32 cellular contexts compared by ENCODE assay signal in the genomic region with DNA sequence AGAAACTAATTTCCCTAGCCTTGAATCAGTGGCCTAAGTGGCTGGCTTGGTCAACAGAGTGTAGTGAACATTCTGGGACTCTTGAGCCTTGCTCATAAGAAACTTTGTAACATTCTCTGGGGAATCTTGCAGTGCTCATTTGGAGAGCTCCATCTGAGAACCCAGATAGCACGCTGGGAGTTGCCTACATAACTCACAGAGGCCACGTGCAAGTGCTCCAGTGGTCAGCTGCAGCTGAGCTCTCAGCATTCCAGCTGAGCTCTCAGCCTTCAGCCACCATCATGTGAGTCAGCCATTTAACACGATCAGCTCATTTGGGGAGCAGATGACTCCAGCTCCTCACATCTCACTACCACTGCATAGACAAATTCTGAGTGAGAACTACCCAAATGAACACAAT. TPM values are rescaled to one million over a fixed set of nuclear protein-coding genes. Genes with fewer than 3 reads are reported as not detected.
DNase-seq lines count a peak whose midpoint lies in the region; FAIRE-seq and TF ChIP-seq lines count a peak whose summit lies in the region.
"Had no signal": no experiment of that assay in that cellular context is flagged by ENCODE, and none has a peak within 500 bp of the region (broad histone marks: within the 10 kb centered on the region; RNA-seq: fewer than 3 reads in every experiment).

No MANE protein-coding gene starts in this region.

- H3K79me1 ChIP-seq in H1 (ENCODE audit: low read depth, low read length) (no peaks in the 10 kb centered on the region), mesendoderm (ENCODE audit: low read length) (no peaks in the 10 kb centered on the region)

- H3K56ac ChIP-seq in H1 (replicated peaks; ENCODE audit: insufficient read length, low read depth, low read length) (no peak overlapping the region), mesendoderm (ENCODE audit: low read length) (no peak overlapping the region)

- intact Hi-C loops in adrenal gland (cut with DNase I) = no loop called here
- intact Hi-C loops in posterior vena cava (cut with DNase I) = no loop called here
- intact Hi-C loops in ovary (cut with DNase I) = no loop called here

- H3K27me3 ChIP-seq in H1 (replicated peaks in 1 of 4; ENCODE audit: control insufficient read depth in 3 of 4, extremely low read depth in 1 of 4, insufficient read depth in 3 of 4, low read length in 3 of 4) (no peaks in the 10 kb centered on the region; a peak in 1 of 7 replicates), mesendoderm (ENCODE audit: insufficient read depth, low read length, poor library complexity) (no peaks in the 10 kb centered on the region), adrenal gland (no peaks in the 10 kb centered on the region), ovary (no peaks in the 10 kb centered on the region)
- H3K27me3 ChIP-seq: BE2C, BLaER1 had no signal

- no peak overlapping the region for H2BK20ac ChIP-seq in H1 (ENCODE audit: low read length)

- H3K23me2 ChIP-seq in H1 (ENCODE audit: low read depth, low read length) = no peaks in the 10 kb centered on the region

- H2BK15ac ChIP-seq in H1 (ENCODE audit: low read length) (no peak overlapping the region), mesendoderm (replicated peaks; ENCODE audit: low read depth) (no peak overlapping the region)

- DNase-seq in A172 (ENCODE audit: low spot score) (peak; percentile 18), HT1080 (ENCODE audit: low read depth) (peak; percentile 4), H1 (ENCODE audit: low read depth in 1 of 2, low spot score in 2 of 2) (no peak), mesendoderm (peak; percentile 1), adrenal gland (no peak), posterior vena cava (ENCODE audit: low spot score) (no peak), ovary (no peak)
- no peak for DNase-seq in activated naive CD8-positive, alpha-beta T cell treated with anti-CD3 and anti-CD28 coated beads for 36 hours
- DNase-seq: ACHN; BE2C; C1 segment of cervical spinal cord; CD4-positive, alpha-beta memory T cell; CD4-positive, CD25-positive, alpha-beta regulatory T cell; CD8-positive, alpha-beta memory T cell; COR-L47; DMS 273 treated with DMSO at 0.1 percent for 48 hours; DMS153; DMS53; DMS79; DND-41; EL; GDM1 had no signal

- H2BK120ac ChIP-seq in H1 (replicated peaks; ENCODE audit: low read depth, low read length) (no peak overlapping the region), mesendoderm (ENCODE audit: low read depth, low read length) (no peak overlapping the region)

- no peak for TF ChIP-seq POLR2A in H1 (IDR thresholded peaks at IDR 0.05; ENCODE audit: control extremely low read depth in 1 of 2, low read depth in 2 of 2, low read length in 2 of 2)
- no peak for TF ChIP-seq POLR2A in adrenal gland (IDR thresholded peaks at IDR 0.05)
- TF ChIP-seq POLR2A in ovary (IDR thresholded peaks at IDR 0.05) = no peak

- H3K27ac ChIP-seq in H1 (ENCODE audit: low read depth, low read length) (no peak overlapping the region), mesendoderm (ENCODE audit: low read depth, low read length) (no peak overlapping the region), adrenal gland (no peak overlapping the region), ovary (no peak overlapping the region)
- H3K27ac ChIP-seq: 22Rv1, BLaER1 had no signal

- TF ChIP-seq RAD21 in H1 (IDR thresholded peaks at IDR 0.05 in 1 of 2, conservative IDR thresholded peaks at IDR 0.05 in 1 of 2; ENCODE audit: low read depth in 2 of 2, low read length in 2 of 2) = no peak

- no peak for FAIRE-seq in H1 (lab: Jason Lieb, UNC)
- FAIRE-seq: A204.1, GM12878, GM12892, GM18507 had no signal

- no peak overlapping the region for H3K23ac ChIP-seq in H1 (ENCODE audit: insufficient read length)
- no peak overlapping the region for H3K23ac ChIP-seq in mesendoderm (ENCODE audit: low read length)

- no peak overlapping the region for H4K8ac ChIP-seq in H1 (ENCODE audit: extremely low read depth, insufficient read depth, low read length)
- no peak overlapping the region for H4K8ac ChIP-seq in mesendoderm (ENCODE audit: low read depth, low read length)

- POLR2A ChIA-PET in H1 (lab: Charles Lee; ENCODE audit: partially characterized antibody) = no interaction called here

- CTCF ChIA-PET in H1 (lab: Charles Lee; ENCODE audit: partially characterized antibody) = no interaction called here

- no peak for TF ChIP-seq CTCF in H1 (IDR thresholded peaks at IDR 0.05; ENCODE audit: control extremely low read depth in 1 of 3, insufficient read depth in 1 of 3, low read depth in 1 of 3, low read length in 3 of 3)
- no peak for TF ChIP-seq CTCF in adrenal gland (IDR thresholded peaks at IDR 0.05)
- TF ChIP-seq CTCF in ovary (IDR thresholded peaks at IDR 0.05) = no peak

- H3K9ac ChIP-seq in H1 (replicated peaks in 1 of 4; ENCODE audit: extremely low read depth in 1 of 4, low read depth in 3 of 4, low read length in 3 of 4) = no peak overlapping the region
- H3K9ac ChIP-seq in mesendoderm (ENCODE audit: low read length) = no peak overlapping the region
- H3K9ac ChIP-seq: BLaER1 had no signal

- 90% methylated on average over 3 of the region's 3 CpGs; no CpG with 5 or more reads in 1 of the 2 experiments for WGBS in H1 (ENCODE audit: extremely low coverage in 1 of 2, insufficient coverage in 1 of 2, insufficient read length in 1 of 2, insufficient replicate concordance in 2 of 2, low coverage in 1 of 2, low lambda C conversion rate in 2 of 2, missing lambda C conversion rate in 1 of 2), 2 experiments
- no CpG with 5 or more reads among the region's 3 CpGs for WGBS in mesendoderm (ENCODE audit: extremely low coverage, insufficient coverage, low lambda C conversion rate)
- 52 to 71% (median 56%) methylated on average over 3 of the region's 3 CpGs for WGBS in adrenal gland, 4 donors
- WGBS in ovary, 3 donors = 35 to 48% (median 39%) methylated on average over 3 of the region's 3 CpGs

- H3K79me2 ChIP-seq in H1 (ENCODE audit: control insufficient read depth in 1 of 2, insufficient read depth in 2 of 2, low read length in 2 of 2) (no peaks in the 10 kb centered on the region), mesendoderm (ENCODE audit: control insufficient read depth, insufficient read depth, low read length) (no peaks in the 10 kb centered on the region)

- H3K4me3 ChIP-seq in H1 (ENCODE audit: extremely low read depth in 1 of 4, insufficient read depth in 2 of 4, low read depth in 3 of 4, low read length in 4 of 4) (no peak overlapping the region), mesendoderm (ENCODE audit: low read length) (no peak overlapping the region), adrenal gland (no peak overlapping the region), ovary (no peak overlapping the region)
- H3K4me3 ChIP-seq: BLaER1, GM12878 had no signal

- no peak overlapping the region for H2AK5ac ChIP-seq in H1 (ENCODE audit: low read depth, low read length)
- no peak overlapping the region for H2AK5ac ChIP-seq in mesendoderm (ENCODE audit: low read length)

- no peaks in the 10 kb centered on the region for H3K9me3 ChIP-seq in H1 (ENCODE audit: insufficient read depth in 2 of 2, low read depth in 1 of 2, low read length in 1 of 2)
- no peaks in the 10 kb centered on the region for H3K9me3 ChIP-seq in adrenal gland (replicated peaks in 1 of 3)
- H3K9me3 ChIP-seq in ovary = no peaks in the 10 kb centered on the region
- H3K9me3 ChIP-seq: BE2C, BLaER1 had no signal

- H2BK5ac ChIP-seq in H1 (ENCODE audit: low read depth, low read length) = no peak overlapping the region
- H2BK5ac ChIP-seq in mesendoderm (ENCODE audit: low read length) = no peak overlapping the region

- H3K27me3 Mint-ChIP-seq in activated naive CD8-positive, alpha-beta T cell treated with anti-CD3 and anti-CD28 coated beads for 36 hours = no peaks in the 10 kb centered on the region
- H3K27me3 Mint-ChIP-seq: CD4-positive, alpha-beta memory T cell; CD4-positive, CD25-positive, alpha-beta regulatory T cell; CD8-positive, alpha-beta memory T cell had no signal

- no peaks in the 10 kb centered on the region for H3K4me1 ChIP-seq in H1 (replicated peaks in 1 of 4; ENCODE audit: control insufficient read depth in 3 of 4, insufficient read depth in 4 of 4, low read length in 3 of 4)
- no peaks in the 10 kb centered on the region for H3K4me1 ChIP-seq in mesendoderm (ENCODE audit: control insufficient read depth, low read depth, low read length)
- no peaks in the 10 kb centered on the region for H3K4me1 ChIP-seq in adrenal gland (replicated peaks in 1 of 2)
- H3K4me1 ChIP-seq in ovary (ENCODE audit: insufficient read depth) = no peaks in the 10 kb centered on the region
- H3K4me1 ChIP-seq: BE2C, BLaER1 had no signal

- H2AFZ ChIP-seq in H1 (ENCODE audit: low read length) = peak overlapping the region; percentile 18; the same call in 1 of the 2 replicates

- H3K36me3 Mint-ChIP-seq in activated naive CD8-positive, alpha-beta T cell treated with anti-CD3 and anti-CD28 coated beads for 36 hours = no peaks in the 10 kb centered on the region
- H3K36me3 Mint-ChIP-seq: CD14-positive monocyte; CD4-positive, alpha-beta memory T cell; CD4-positive, CD25-positive, alpha-beta regulatory T cell; CD8-positive, alpha-beta memory T cell had no signal

- no peak overlapping the region for H3K18ac ChIP-seq in H1 (ENCODE audit: extremely low read depth, low read length)
- H3K18ac ChIP-seq in mesendoderm (ENCODE audit: low read length) = no peak overlapping the region

- H4K5ac ChIP-seq in H1 (ENCODE audit: insufficient read length, low read depth, low read length) (no peak overlapping the region), mesendoderm (ENCODE audit: low read length) (no peak overlapping the region)

- no peak overlapping the region for H3K4me2 ChIP-seq in H1 (ENCODE audit: insufficient read depth in 1 of 2, low read depth in 2 of 2, low read length in 2 of 2)
- H3K4me2 ChIP-seq in mesendoderm (ENCODE audit: low read length) = no peak overlapping the region
- H3K4me2 ChIP-seq: BLaER1 had no signal

- no peaks in the 10 kb centered on the region for H4K20me1 ChIP-seq in H1 (replicated peaks in 1 of 2; ENCODE audit: control insufficient read depth in 1 of 2, insufficient read depth in 2 of 2, low read length in 2 of 2)
- H4K20me1 ChIP-seq: BLaER1 had no signal

- no peaks in the 10 kb centered on the region for H3K36me3 ChIP-seq in H1 (ENCODE audit: control insufficient read depth in 2 of 4, insufficient read depth in 4 of 4, low read length in 3 of 4)
- H3K36me3 ChIP-seq in mesendoderm (ENCODE audit: control insufficient read depth, insufficient read depth, low read length) = no peaks in the 10 kb centered on the region
- no peaks in the 10 kb centered on the region for H3K36me3 ChIP-seq in adrenal gland (replicated peaks in 1 of 2)
- no peaks in the 10 kb centered on the region for H3K36me3 ChIP-seq in ovary
- H3K36me3 ChIP-seq: BE2C, BLaER1 had no signal

- no peak overlapping the region for H3K4me3 Mint-ChIP-seq in activated naive CD8-positive, alpha-beta T cell treated with anti-CD3 and anti-CD28 coated beads for 36 hours
- H3K4me3 Mint-ChIP-seq: CD14-positive monocyte; CD4-positive, alpha-beta memory T cell; CD4-positive, CD25-positive, alpha-beta regulatory T cell; CD8-positive, alpha-beta memory T cell had no signal

- H3K4ac ChIP-seq in H1 (replicated peaks; ENCODE audit: insufficient read length, low read depth, low read length) (no peak overlapping the region), mesendoderm (ENCODE audit: low read depth, low read length) (no peak overlapping the region)

- H3K14ac ChIP-seq in H1 (ENCODE audit: insufficient read length) = no peak overlapping the region

- H3K27ac Mint-ChIP-seq in activated naive CD8-positive, alpha-beta T cell treated with anti-CD3 and anti-CD28 coated beads for 36 hours = no peak overlapping the region
- H3K27ac Mint-ChIP-seq: CD14-positive monocyte; CD4-positive, alpha-beta memory T cell; CD4-positive, CD25-positive, alpha-beta regulatory T cell; CD8-positive, alpha-beta memory T cell had no signal

- no peak overlapping the region for H2BK12ac ChIP-seq in H1 (ENCODE audit: low read depth, low read length)

- H3K4me1 Mint-ChIP-seq in activated naive CD8-positive, alpha-beta T cell treated with anti-CD3 and anti-CD28 coated beads for 36 hours = no peaks in the 10 kb centered on the region
- H3K4me1 Mint-ChIP-seq: CD14-positive monocyte; CD4-positive, alpha-beta memory T cell; CD4-positive, CD25-positive, alpha-beta regulatory T cell; CD8-positive, alpha-beta memory T cell had no signal

- H4K91ac ChIP-seq in H1 (replicated peaks; ENCODE audit: insufficient read length, low read length) = no peak overlapping the region

- peaks cover 2% of the 10 kb centered on the region for H3K9me3 Mint-ChIP-seq in activated naive CD8-positive, alpha-beta T cell treated with anti-CD3 and anti-CD28 coated beads for 36 hours

- TF ChIP-seq EP300 in H1 (IDR thresholded peaks at IDR 0.05; ENCODE audit: borderline replicate concordance in 1 of 2, low read depth in 2 of 2, low read length in 2 of 2) = no peak
- no peak for TF ChIP-seq EP300 in ovary (IDR thresholded peaks at IDR 0.05)

RNA-seq across cellular contexts. Expression of a gene that starts 25.5 kb away (rescaled TPM):
- 0.31 and 0.41 TPM in 2 replicates for total RNA-seq in A172 (2014; rRNA removed; shearing (Covaris generic))
- total RNA-seq in HT1080 (2014; rRNA removed; shearing (Covaris generic)) = not detected in 2 replicates
- polyA plus RNA-seq in HT1080 (2015; cell fraction: cytosol; rRNA removed) = not detected in 2 replicates
- polyA plus RNA-seq in HT1080 (2015; cell fraction: nucleus; rRNA removed) = not detected in 2 replicates
- 9.0 and 10.8 TPM in 2 replicates for total RNA-seq in H1 (2021; fragmentation: NEBNext Ultra II Directional; extraction: Animal tissue kit (Norgen Biotek cat#: 25700))
- polyA plus RNA-seq in H1 (2011; rRNA removed) (3.6 and 3.9 TPM in 2 replicates), adrenal gland (1 to 10 TPM; 1.1 to 5.0 (median 1.4) TPM), ovary (under 1 TPM; 0.39 to 0.77 TPM)
- 7.5 TPM for polyA plus RNA-seq in H1 (2011; cell fraction: cytosol; rRNA removed)
- polyA plus RNA-seq in H1 (2011; cell fraction: nucleus; rRNA removed) = 4.5 TPM
- polyA plus RNA-seq in H1 (2012, experiment 1 of 2) = 6.5 to 8.1 TPM (median 7.6 TPM) in 4 replicates
- 0.60 TPM for polyA plus RNA-seq in H1 (2012, experiment 2 of 2)
- 4.0 TPM for polyA plus RNA-seq in H1 (2013, experiment 1 of 2)
- 4.2 TPM for polyA plus RNA-seq in H1 (2013, experiment 2 of 2)
- 11.4 and 14.7 TPM in 2 replicates for polyA minus RNA-seq in H1 (2011; rRNA and poly(A)+ RNA removed)
- 5.9 TPM for polyA minus RNA-seq in H1 (2011; cell fraction: cytosol; rRNA and poly(A)+ RNA removed)
- 24.0 TPM for polyA minus RNA-seq in H1 (2011; cell fraction: nucleus; rRNA and poly(A)+ RNA removed)
- 1.5 TPM for polyA plus RNA-seq in mesendoderm (2013, experiment 1 of 2)
- 1.6 TPM for polyA plus RNA-seq in mesendoderm (2013, experiment 2 of 2)
- total RNA-seq in adrenal gland (1 to 10 TPM in 3 of 8 donors, under 1 TPM in 4, not detected in 1; 0.12 to 4.9 (median 0.84) TPM), posterior vena cava (not detected), ovary (1 to 10 TPM in 1 of 7 donors, under 1 TPM in 3, not detected in 3; 0.32 to 1.4 (median 0.34) TPM)
- not detected for total RNA-seq in activated naive CD8-positive, alpha-beta T cell treated with anti-CD3 and anti-CD28 coated beads for 36 hours
- total RNA-seq: A673; CD4-positive, alpha-beta memory T cell; CD4-positive, CD25-positive, alpha-beta regulatory T cell; CD8-positive, alpha-beta memory T cell; Daoy had no signal
- polyA plus RNA-seq: AG04450; CD14-positive monocyte; CD4-positive, alpha-beta memory T cell; CD4-positive, CD25-positive, alpha-beta regulatory T cell; CD8-positive, alpha-beta memory T cell had no signal

Comparison
In these comparisons a context has a peak if more than half of its experiments do, and no peak if none do; other contexts are left out.
1. DNase-seq: peak in A172 (single experiment), HT1080 (single experiment) and mesendoderm (single experiment); none in H1 (0 of 2), adrenal gland (0 of 7), posterior vena cava (single experiment), ovary (0 of 5) and activated naive CD8-positive, alpha-beta T cell treated with anti-CD3 and anti-CD28 coated beads for 36 hours (single experiment).